In the genomic region with DNA sequence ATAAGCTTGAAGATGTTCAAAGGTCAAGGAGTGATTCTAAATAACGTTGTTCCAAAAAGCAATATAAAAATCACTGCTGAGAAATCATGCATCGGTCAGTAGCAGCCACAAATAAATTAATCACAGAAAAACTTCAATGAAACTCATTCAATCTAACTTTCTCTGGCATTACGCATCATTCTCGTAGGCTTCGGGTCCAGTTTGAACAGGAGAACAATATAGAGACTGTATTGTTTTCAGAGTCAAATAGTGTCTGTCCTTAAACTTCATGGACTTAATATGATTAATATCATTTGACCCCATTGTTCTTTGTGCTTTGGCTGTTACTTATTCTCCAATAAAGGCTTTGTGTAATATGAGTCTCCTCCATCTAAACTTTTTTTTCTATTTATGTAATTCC, we compare ENCODE assay signal across 29 cellular contexts.
"Had no signal": no experiment of that assay in that cellular context is flagged by ENCODE, and none has a peak within 500 bp of the region (broad histone marks: within the 10 kb centered on the region; RNA-seq: fewer than 3 reads in every experiment).

No MANE protein-coding gene starts in this region.

- H3K4me1 Mint-ChIP-seq: activated B cell treated with CpG ODN at 0.5 μM for 24 hours; activated T-helper 17 cell treated with anti-CD3 and anti-CD28 coated beads, Interleukin-2, amount 50 U/mL, for 72 hours; T-helper 17 cell had no signal

- H3K36me3 Mint-ChIP-seq: activated naive CD8-positive, alpha-beta T cell had no signal

- H3K4me3 Mint-ChIP-seq: activated B cell treated with CpG ODN at 0.5 μM for 24 hours; activated CD8-positive, alpha-beta T cell treated with anti-CD3 and anti-CD28 coated beads for 36 hours; activated naive CD8-positive, alpha-beta T cell; activated T-cell treated with anti-CD3 and anti-CD28 coated beads, Interleukin-2, amount 50 U/mL, for 4 hours; activated T-helper 17 cell treated with anti-CD3 and anti-CD28 coated beads, Interleukin-2, amount 50 U/mL, for 72 hours; T-helper 17 cell; T-helper 2 cell treated with Interferon-gamma antibody and Interleukin-4, amounts not matched to agents 5 μg/mL and 100 μg/mL, for 36 hours had no signal

- ATAC-seq: activated CD4-positive, CD25-positive, alpha-beta regulatory T cell treated with anti-CD3 and anti-CD28 coated beads, Interleukin-2, amount 50 U/mL, for 24 hours; activated CD8-positive, alpha-beta T cell treated with anti-CD3 and anti-CD28 coated beads for 36 hours; activated T-cell treated with anti-CD3 and anti-CD28 coated beads, Interleukin-2, amount 50 U/mL, for 4 hours; activated T-helper 17 cell treated with anti-CD3 and anti-CD28 coated beads, Interleukin-2, amount 50 U/mL, for 72 hours; body of pancreas; esophagus mucosa; gastrocnemius medialis; heart right ventricle; T-helper 17 cell had no signal

- H3K27me3 Mint-ChIP-seq: activated B cell treated with CpG ODN at 0.5 μM for 24 hours; activated CD8-positive, alpha-beta T cell treated with anti-CD3 and anti-CD28 coated beads for 36 hours; activated naive CD8-positive, alpha-beta T cell; activated T-helper 17 cell treated with anti-CD3 and anti-CD28 coated beads, Interleukin-2, amount 50 U/mL, for 72 hours; T-helper 17 cell had no signal

- H3K4me1 ChIP-seq: body of pancreas, colonic mucosa, gastrocnemius medialis, heart right ventricle had no signal

- H3K27me3 ChIP-seq: body of pancreas, colonic mucosa, gastrocnemius medialis, heart right ventricle had no signal

- H3K27ac ChIP-seq: body of pancreas, colonic mucosa, gastrocnemius medialis, heart right ventricle, WERI-Rb-1 had no signal

- H3K27ac Mint-ChIP-seq: activated B cell treated with CpG ODN at 0.5 μM for 24 hours; activated CD8-positive, alpha-beta T cell treated with anti-CD3 and anti-CD28 coated beads for 36 hours; activated naive CD8-positive, alpha-beta T cell; activated T-helper 17 cell treated with anti-CD3 and anti-CD28 coated beads, Interleukin-2, amount 50 U/mL, for 72 hours; T-helper 17 cell; T-helper 2 cell treated with Interferon-gamma antibody and Interleukin-4, amounts not matched to agents 5 μg/mL and 100 μg/mL, for 36 hours had no signal

- H3K4me3 ChIP-seq: body of pancreas, colonic mucosa, gastrocnemius medialis, heart right ventricle had no signal

- DNase-seq: activated B cell treated with CpG ODN at 0.5 μM for 24 hours; activated CD4-positive, alpha-beta T cell treated with anti-CD3 and anti-CD28 coated beads for 48 hours; activated CD4-positive, alpha-beta T cell treated with anti-CD3 and anti-CD28 coated beads, Interleukin-2, amount 50 U/mL, for 1 hour; activated CD4-positive, alpha-beta T cell treated with anti-CD3 and anti-CD28 coated beads, Interleukin-2, amount 50 U/mL, for 48 hours; activated CD8-positive, alpha-beta memory T cell treated with anti-CD3 and anti-CD28 coated beads for 24 hours; activated CD8-positive, alpha-beta T cell treated with anti-CD3 and anti-CD28 coated beads for 36 hours; activated effector memory CD4-positive, alpha-beta T cell treated with Interleukin-2 at 50 U/mL for 16 hours; activated gamma-delta T cell treated with Interleukin-2 at 50 U/mL for 16 hours; activated naive CD4-positive, alpha-beta T cell treated with anti-CD3 and anti-CD28 coated beads, Interleukin-2, amount 50 U/mL, for 16 hours; activated naive CD4-positive, alpha-beta T cell treated with Interleukin-2 at 50 U/mL for 16 hours; activated T-cell treated with anti-CD3 and anti-CD28 coated beads, Interleukin-2, amount 50 U/mL, for 4 hours; amniotic stem cell; anterior cingulate cortex; body of pancreas; caudate nucleus; colonic mucosa; effector CD8-positive, alpha-beta T cell; foreskin fibroblast; gastrocnemius medialis; heart right ventricle; T-helper 1 cell; T-helper 17 cell; T1000; WERI-Rb-1 had no signal

- H3K36me3 ChIP-seq: colonic mucosa, gastrocnemius medialis, heart right ventricle, WERI-Rb-1 had no signal

- H3K9me3 Mint-ChIP-seq: activated T-helper 17 cell treated with anti-CD3 and anti-CD28 coated beads, Interleukin-2, amount 50 U/mL, for 72 hours had no signal
